In genomic region chr5:159916841-159917761, GRCh38 we compare ENCODE assay signal across 8 cellular contexts.
DNase-seq lines count a peak whose midpoint lies in the region; ATAC-seq and TF ChIP-seq lines count a peak whose summit lies in the region.

No MANE protein-coding gene starts in this region.

- peak overlapping the region; percentile 69 for H3K9ac ChIP-seq in adipocyte (ENCODE audit: low read length)

- no peaks in the 10 kb centered on the region; the same call in 1 of the 2 replicates for H3K4me1 ChIP-seq in HEK293 (ENCODE audit: control insufficient read depth, insufficient read depth, low read length)
- peaks cover 49% of the 10 kb centered on the region for H3K4me1 ChIP-seq in adipocyte (ENCODE audit: control insufficient read depth, insufficient read depth, low read length)

- H3K9me3 ChIP-seq in HEK293 (ENCODE audit: control insufficient read depth, insufficient read depth, low read depth, low read length) (no peaks in the 10 kb centered on the region), adipocyte (ENCODE audit: control insufficient read depth, low read length) (no peaks in the 10 kb centered on the region), iPS-18c (ENCODE audit: control insufficient read depth, insufficient read depth, low read length) (no peaks in the 10 kb centered on the region)

- H3K4me1 Mint-ChIP-seq in stimulated activated memory B cell treated with anti-CD40 and anti-IgM and Interleukin-4, amounts not matched to agents 10 μg/mL and 1 μg/mL and 100 μg/mL, for 72 hours, result peaks cover 14% of the 10 kb centered on the region

- peak overlapping the region; percentile 64 for H3K4me3 Mint-ChIP-seq in stimulated activated memory B cell treated with anti-CD40 and anti-IgM and Interleukin-4, amounts not matched to agents 10 μg/mL and 1 μg/mL and 100 μg/mL, for 72 hours

- no peak for ATAC-seq in stimulated activated memory B cell treated with anti-CD40 and anti-IgM and Interleukin-4, amounts not matched to agents 10 μg/mL and 1 μg/mL and 100 μg/mL, for 72 hours
- no peak for ATAC-seq in GM21526 (IDR thresholded peaks at IDR 0.05; ENCODE audit: low FRiP score, unreplicated experiment)

- POLR2A ChIA-PET in HEK293 (lab: Yijun Ruan, JAX), result interaction anchor here (0.7 to 1.9 kb wide), 2 partner anchors 70 kb away, joined by 3 to 4 read pairs; no protein-coding TSS in a partner anchor

- H3K27me3 Mint-ChIP-seq in stimulated activated memory B cell treated with anti-CD40 and anti-IgM and Interleukin-4, amounts not matched to agents 10 μg/mL and 1 μg/mL and 100 μg/mL, for 72 hours, result peaks cover 24% of the 10 kb centered on the region

- no peak overlapping the region for H3K27ac Mint-ChIP-seq in stimulated activated memory B cell treated with anti-CD40 and anti-IgM and Interleukin-4, amounts not matched to agents 10 μg/mL and 1 μg/mL and 100 μg/mL, for 72 hours

- peak overlapping the region; percentile 7; the same call in 1 of the 2 replicates for H3K27ac ChIP-seq in HEK293 (ENCODE audit: extremely low read depth, low read depth, low read length)

- CTCF ChIA-PET in HEK293 (lab: Yijun Ruan, JAX), result interaction anchor here (0.6 to 5.7 kb wide), 12 partner anchors 58 to 853 kb away, joined by 3 to 43 read pairs (median 4); no protein-coding TSS in a partner anchor

- 0 out of 2 replicates have a peak, but pooled peaks have one; percentile 29 for TF ChIP-seq CTCF in HEK293 (tag by site-specific recombination; IDR thresholded peaks at IDR 0.05)

- H3K27me3 ChIP-seq in adipocyte (replicated peaks; ENCODE audit: control insufficient read depth, insufficient read depth, low read length), result peaks cover 6% of the 10 kb centered on the region

- no peaks in the 10 kb centered on the region for H3K36me3 Mint-ChIP-seq in stimulated activated memory B cell treated with anti-CD40 and anti-IgM and Interleukin-4, amounts not matched to agents 10 μg/mL and 1 μg/mL and 100 μg/mL, for 72 hours

- H3K4me3 ChIP-seq in HEK293 (ENCODE audit: low read depth, low read length), result peak overlapping the region; percentile 41
- H3K4me3 ChIP-seq in adipocyte (ENCODE audit: low read length), result peak overlapping the region; percentile 77
- H3K4me3 ChIP-seq in iPS-18c (ENCODE audit: insufficient read depth, low read depth, low read length), result peak overlapping the region; percentile 44; the same call in 1 of the 2 replicates

- H3K36me3 ChIP-seq in HEK293 (ENCODE audit: control insufficient read depth in 2 of 2, insufficient read depth in 1 of 2, low read length in 2 of 2), result no peaks in the 10 kb centered on the region
- no peaks in the 10 kb centered on the region for H3K36me3 ChIP-seq in adipocyte (ENCODE audit: control insufficient read depth, insufficient read depth, low read length, severe bottlenecking)

- no peaks in the 10 kb centered on the region for H3K9me3 Mint-ChIP-seq in stimulated activated memory B cell treated with anti-CD40 and anti-IgM and Interleukin-4, amounts not matched to agents 10 μg/mL and 1 μg/mL and 100 μg/mL, for 72 hours

- DNase-seq in adipocyte (ENCODE audit: low read depth), result no peak
- DNase-seq in MV-4-11 (lab: John Stamatoyannopoulos, UW), result no peak
- no peak for DNase-seq in Kasumi-1 (lab: John Stamatoyannopoulos, UW)
- no peak for DNase-seq in NCI-H748 treated with DMSO at 0.1 percent for 48 hours (lab: John Stamatoyannopoulos, UW)

TF ChIP-seq in HEK293, 187 proteins besides CTCF, POLR2A, EP300 and RAD21:
- TF ChIP-seq PBX3 (CRISPR knock-in tag; IDR thresholded peaks at IDR 0.05) (peak; percentile 58; the same call in 1 of the 2 replicates), ZBTB26 (tag by site-specific recombination; optimal IDR thresholded peaks at IDR 0.05) (no peak)
